ENCODE assay signal across 1 cellular context in the genomic region with DNA sequence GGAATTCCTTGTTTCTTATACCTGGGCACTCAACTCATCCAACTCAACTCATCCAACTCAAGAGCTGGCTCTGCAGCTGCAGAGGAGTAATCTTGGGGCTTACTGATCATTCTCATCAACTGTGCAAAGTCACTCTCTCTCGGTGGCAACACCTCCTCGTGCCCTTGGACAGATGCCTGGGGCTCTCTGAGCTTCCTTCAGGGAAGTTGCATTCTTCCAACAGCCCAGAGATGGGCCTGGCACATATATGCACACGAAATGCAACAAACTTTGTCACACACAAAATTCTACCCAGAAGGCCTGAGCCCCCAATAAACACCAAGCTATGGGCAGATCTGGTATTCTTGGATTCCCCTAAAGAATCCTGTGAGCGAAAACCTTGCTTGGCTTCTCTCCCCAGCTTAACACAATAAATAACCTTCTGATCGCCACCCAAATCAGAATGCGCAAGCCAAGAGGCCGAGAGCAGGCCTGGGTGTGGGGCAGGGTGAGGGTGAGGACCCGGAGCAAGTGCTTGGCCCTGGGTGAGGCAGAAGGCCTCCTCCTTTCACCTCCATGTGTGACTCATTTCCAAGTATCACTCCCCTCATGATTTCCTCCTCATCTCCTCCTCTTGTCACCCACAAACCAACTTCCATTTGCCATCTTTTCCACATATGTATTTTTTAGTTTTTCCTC.
TF ChIP-seq lines count a peak whose summit lies in the region.

No MANE protein-coding gene starts in this region.

TF ChIP-seq in GM12878, 131 proteins besides CTCF, POLR2A, EP300 and RAD21:
- TF ChIP-seq CHD1 (IDR thresholded peaks at IDR 0.05; ENCODE audit: low read depth, low read length) (0 out of 2 replicates have a peak, but pooled peaks have one; percentile 24), LARP7 (IDR thresholded peaks at IDR 0.05) (no peak)
